ENCODE assay signal across 22 cellular contexts in the genomic region with DNA sequence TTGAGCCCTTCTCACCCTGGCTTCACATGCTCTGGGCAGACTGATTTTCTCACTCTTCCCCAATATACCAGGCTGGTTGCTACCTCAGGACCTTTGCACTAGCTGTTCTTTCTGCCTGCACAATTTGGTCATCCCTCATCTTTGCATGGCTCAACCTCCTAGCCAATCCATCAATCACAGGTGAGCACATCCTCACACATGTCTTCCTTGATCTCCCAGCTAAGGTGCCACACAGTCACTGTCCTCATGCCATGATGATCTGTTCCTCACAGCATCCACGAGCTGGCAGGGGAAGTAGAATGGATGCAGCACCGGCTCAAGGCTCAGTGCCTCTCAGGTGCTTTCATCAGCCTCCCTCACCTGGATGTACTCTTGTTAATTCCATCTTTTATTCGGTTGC. TPM values are rescaled to one million over a fixed set of nuclear protein-coding genes. Genes with fewer than 3 reads are reported as not detected.
DNase-seq lines count a peak whose midpoint lies in the region; ATAC-seq, FAIRE-seq and TF ChIP-seq lines count a peak whose summit lies in the region.
"Had no signal": no experiment of that assay in that cellular context is flagged by ENCODE, and none has a peak within 500 bp of the region (broad histone marks: within the 10 kb centered on the region; RNA-seq: fewer than 3 reads in every experiment).

No MANE protein-coding gene starts in this region.

- no peaks in the 10 kb centered on the region for H3K36me3 ChIP-seq in HEK293 (ENCODE audit: control insufficient read depth in 2 of 2, insufficient read depth in 1 of 2, low read length in 2 of 2)
- H3K36me3 ChIP-seq in K562 (ENCODE audit: control insufficient read depth, insufficient read depth, low read length): no peaks in the 10 kb centered on the region
- no peaks in the 10 kb centered on the region for H3K36me3 ChIP-seq in mesendoderm (ENCODE audit: control insufficient read depth, insufficient read depth, low read length)
- H3K36me3 ChIP-seq: BLaER1 treated with 17β-estradiol and CSF1 and Interleukin-3, amounts not matched to agents 10 nM and 100 nM had no signal

- ATAC-seq in K562 (no peak), GM21447 (IDR thresholded peaks at IDR 0.05; ENCODE audit: unreplicated experiment) (no peak)
- ATAC-seq: A549; CD8-positive, alpha-beta T cell had no signal

- H3K4me1 ChIP-seq in HEK293 (ENCODE audit: control insufficient read depth, insufficient read depth, low read length): no peaks in the 10 kb centered on the region
- H3K4me1 ChIP-seq in K562 (replicated peaks in 1 of 2; ENCODE audit: control insufficient read depth in 2 of 2, insufficient read depth in 2 of 2, low read length in 2 of 2): no peaks in the 10 kb centered on the region
- no peaks in the 10 kb centered on the region for H3K4me1 ChIP-seq in mesendoderm (ENCODE audit: control insufficient read depth, low read depth, low read length)
- H3K4me1 ChIP-seq: BLaER1 treated with 17β-estradiol and CSF1 and Interleukin-3, amounts not matched to agents 10 nM and 100 nM; Caco-2 had no signal

- no peak overlapping the region for H3K4ac ChIP-seq in mesendoderm (ENCODE audit: low read depth, low read length)

- H3K18ac ChIP-seq in mesendoderm (ENCODE audit: low read length): no peak overlapping the region

- H3K23ac ChIP-seq in mesendoderm (ENCODE audit: low read length): no peak overlapping the region

- H3K27me3 ChIP-seq in K562 (ENCODE audit: control insufficient read depth in 2 of 2, insufficient read depth in 2 of 2, low read length in 2 of 2) (no peaks in the 10 kb centered on the region; a peak in 1 of 5 replicates), mesendoderm (ENCODE audit: insufficient read depth, low read length, poor library complexity) (no peaks in the 10 kb centered on the region)
- H3K27me3 ChIP-seq: BLaER1 treated with 17β-estradiol and CSF1 and Interleukin-3, amounts not matched to agents 10 nM and 100 nM had no signal

- H4K20me1 ChIP-seq in K562 (replicated peaks; ENCODE audit: control insufficient read depth, insufficient read depth, low read length): no peaks in the 10 kb centered on the region
- H4K20me1 ChIP-seq: BLaER1 treated with 17β-estradiol and CSF1 and Interleukin-3, amounts not matched to agents 10 nM and 100 nM had no signal

- H3K79me2 ChIP-seq in K562 (ENCODE audit: control insufficient read depth, insufficient read depth, low read length) (no peaks in the 10 kb centered on the region), mesendoderm (ENCODE audit: control insufficient read depth, insufficient read depth, low read length) (no peaks in the 10 kb centered on the region)

- no peaks in the 10 kb centered on the region for H3K9me1 ChIP-seq in K562 (ENCODE audit: control insufficient read depth, insufficient read depth, low read length)

- H2AFZ ChIP-seq in K562 (ENCODE audit: low read depth, low read length): no peak overlapping the region

- in situ Hi-C loops in K562 (cut with MboI): no loop called here

- no peak overlapping the region for H2BK120ac ChIP-seq in mesendoderm (ENCODE audit: low read depth, low read length)

- POLR2A ChIA-PET in HEK293 (lab: Yijun Ruan, JAX): no interaction called here
- POLR2A ChIA-PET in K562 (lab: Yijun Ruan, JAX): interaction anchor here (0.5 to 0.7 kb wide), 2 partner anchors 9 to 115 kb away, joined by 3 read pairs; no protein-coding TSS in a partner anchor

- TF ChIP-seq CTCF in HEK293 (tag by site-specific recombination; IDR thresholded peaks at IDR 0.05): no peak
- TF ChIP-seq CTCF in K562 (IDR thresholded peaks at IDR 0.05 in 2 of 3, conservative IDR thresholded peaks at IDR 0.05 in 1 of 3; ENCODE audit: insufficient read depth in 2 of 3, low read depth in 1 of 3, low read length in 3 of 3): no peak

- H2BK5ac ChIP-seq in mesendoderm (ENCODE audit: low read length): peak overlapping the region; percentile 58

- no peak for TF ChIP-seq POLR2A in K562 (conservative IDR thresholded peaks at IDR 0.05)

- H2BK15ac ChIP-seq in mesendoderm (replicated peaks; ENCODE audit: low read depth): no peak overlapping the region

- no peaks in the 10 kb centered on the region for H3K79me1 ChIP-seq in mesendoderm (ENCODE audit: low read length)

- no peak overlapping the region for H3K4me2 ChIP-seq in K562 (ENCODE audit: insufficient read depth, low read length)
- H3K4me2 ChIP-seq in mesendoderm (ENCODE audit: low read length): no peak overlapping the region
- H3K4me2 ChIP-seq: A549; BLaER1 treated with 17β-estradiol and CSF1 and Interleukin-3, amounts not matched to agents 10 nM and 100 nM had no signal

- H3K9ac ChIP-seq in K562 (ENCODE audit: insufficient read depth in 1 of 2, low read depth in 2 of 2, low read length in 2 of 2) (no peak overlapping the region), mesendoderm (ENCODE audit: low read length) (no peak overlapping the region)
- H3K9ac ChIP-seq: BLaER1 treated with 17β-estradiol and CSF1 and Interleukin-3, amounts not matched to agents 10 nM and 100 nM had no signal

- no peak overlapping the region for H4K5ac ChIP-seq in mesendoderm (ENCODE audit: low read length)

- DNase-seq in K562 (ENCODE audit: extremely low read depth in 1 of 4, low spot score in 3 of 4) (no peak), mesendoderm (no peak), cerebellar cortex (ENCODE audit: low spot score) (no peak)
- DNase-seq in activated naive CD4-positive, alpha-beta T cell (lab: John Stamatoyannopoulos, UW): no peak
- DNase-seq: AML-193; Caco-2; Calu3; CD4-positive, alpha-beta T cell; CD8-positive, alpha-beta T cell; DMS79 treated with DMSO at 0.1 percent for 48 hours; GF-D8 had no signal

- CTCF ChIA-PET in HEK293 (lab: Yijun Ruan, JAX): no interaction called here
- CTCF ChIA-PET in K562 (lab: Yijun Ruan, JAX; ENCODE audit: low intra/inter-chr PET ratio): no interaction called here

- FAIRE-seq in K562 (lab: Jason Lieb, UNC): no peak
- FAIRE-seq: A549, D721Med, G401.6, GM12891, GM19239 had no signal

- TF ChIP-seq EP300 in K562 (IDR thresholded peaks at IDR 0.05; ENCODE audit: low read length): no peak

- H4K8ac ChIP-seq in mesendoderm (ENCODE audit: low read depth, low read length): no peak overlapping the region

- H3K4me3 ChIP-seq in HEK293 (ENCODE audit: low read depth, low read length) (no peak overlapping the region), K562 (no peak overlapping the region), mesendoderm (ENCODE audit: low read length) (no peak overlapping the region)
- H3K4me3 ChIP-seq: A549; BLaER1 treated with 17β-estradiol and CSF1 and Interleukin-3, amounts not matched to agents 10 nM and 100 nM had no signal

- H3K27ac ChIP-seq in HEK293 (ENCODE audit: extremely low read depth, low read depth, low read length): no peak overlapping the region
- H3K27ac ChIP-seq in K562 (ENCODE audit: extremely low read depth, low read depth, low read length): no peak overlapping the region
- H3K27ac ChIP-seq in mesendoderm (ENCODE audit: low read depth, low read length): no peak overlapping the region
- H3K27ac ChIP-seq: 22Rv1; A549; BLaER1 treated with 17β-estradiol and CSF1 and Interleukin-3, amounts not matched to agents 10 nM and 100 nM; C4-2B had no signal

- no TSS peak for BruUV-seq in K562 (replicated peaks; lab: Mats Ljungman, UMichigan)

- peak overlapping the region; percentile 77 for H2AK5ac ChIP-seq in mesendoderm (ENCODE audit: low read length)

- intact Hi-C loops in K562 (cut with micrococcal nuclease): no loop called here

- H3K9me3 ChIP-seq in HEK293 (ENCODE audit: control insufficient read depth, insufficient read depth, low read depth, low read length): no peaks in the 10 kb centered on the region
- H3K9me3 ChIP-seq in K562 (replicated peaks; ENCODE audit: control insufficient read depth, insufficient read depth, low read depth, low read length): no peaks in the 10 kb centered on the region
- H3K9me3 ChIP-seq: A549, Caco-2 had no signal

- 7% methylated on average over 3 of the region's 3 CpGs for WGBS in K562 (ENCODE audit: insufficient coverage, low coverage, missing lambda C conversion rate)
- WGBS in mesendoderm (ENCODE audit: extremely low coverage, insufficient coverage, low lambda C conversion rate): no CpG with 5 or more reads among the region's 3 CpGs

- TF ChIP-seq RAD21 in K562 (CRISPR knock-in tag; conservative IDR thresholded peaks at IDR 0.05 in 1 of 2, IDR thresholded peaks at IDR 0.05 in 1 of 2): no peak

- H3K56ac ChIP-seq in mesendoderm (ENCODE audit: low read length): peak overlapping the region; percentile 63

TF ChIP-seq in HEK293, 187 proteins besides CTCF, POLR2A, EP300 and RAD21:
- TF ChIP-seq ZNF571 (tag by site-specific recombination; IDR thresholded peaks at IDR 0.05): no peak
- peak; percentile 48 for TF ChIP-seq ZNF623 (tag by site-specific recombination; IDR thresholded peaks at IDR 0.05)

TF ChIP-seq in K562, 482 proteins besides CTCF, POLR2A, EP300 and RAD21 (continues in another document):
- TF ChIP-seq ZBTB43 (CRISPR knock-in tag; IDR thresholded peaks at IDR 0.05): no peak

RNA-seq across cellular contexts. Expression of gene S1PR3, which starts 30.6 kb away (rescaled TPM):
- total RNA-seq in K562 (2011; cell fraction: chromatin; rRNA removed; ENCODE audit: low replicate concordance): 2.3 and 3.4 TPM in 2 replicates
- total RNA-seq in K562 (2011; cell fraction: nucleolus; rRNA removed): 1.6 and 3.8 TPM in 2 replicates
- total RNA-seq in K562 (2011; cell fraction: nucleoplasm; rRNA removed): 2.1 and 3.8 TPM in 2 replicates
- total RNA-seq in K562 (2014; rRNA removed) (0.20 and 0.23 TPM in 2 replicates), K562 (2014; rRNA removed; fragmentation: Illumina TruSeq; extraction: Trizol) (0.22 and 0.26 TPM in 2 replicates), K562 (2015; rRNA removed; fragmentation: Illumina TruSeq; extraction: Trizol) (0.26 and 0.29 TPM in 2 replicates), K562 (2021) (0.31 and 0.33 TPM in 2 replicates)
- polyA plus RNA-seq in K562 (2011; rRNA removed) (0.38 and 2.0 TPM in 2 replicates), K562 (2014; fragmentation: Illumina TruSeq; extraction: Trizol) (0.31 and 0.43 TPM in 2 replicates), K562 (2014; fragmentation: Nextera tagmentation; extraction: Ambion mirVana) (under 1 TPM; 0.03 to 0.07 TPM), K562 (2014; rRNA removed) (0.36 and 0.85 TPM in 2 replicates)
- polyA plus RNA-seq in K562 (2011; cell fraction: cytosol; rRNA removed): 0.44 and 2.0 TPM in 2 replicates
- polyA plus RNA-seq in K562 (2011; cell fraction: nucleus; rRNA removed): 0.41 and 2.3 TPM in 2 replicates
- polyA plus RNA-seq in K562 (2012): 0.37 and 0.39 TPM in 2 replicates
- 0.33 and 3.3 TPM in 2 replicates for polyA minus RNA-seq in K562 (2011; rRNA and poly(A)+ RNA removed)
- polyA minus RNA-seq in K562 (2011; cell fraction: cytosol; rRNA and poly(A)+ RNA removed): 1.4 TPM in 1 of 2 replicates, not detected in the other
- 0.22 and 1.9 TPM in 2 replicates for polyA minus RNA-seq in K562 (2011; cell fraction: nucleus; rRNA and poly(A)+ RNA removed)
- 7.0 TPM for polyA plus RNA-seq in mesendoderm (2013, experiment 1 of 2)
- polyA plus RNA-seq in mesendoderm (2013, experiment 2 of 2): 7.0 TPM
- total RNA-seq: B cell had no signal
